ENCODE assay signal across 8 cellular contexts in genomic region chr11:86291466-86292262, GRCh38. TPM values are rescaled to one million over a fixed set of nuclear protein-coding genes. Genes with fewer than 3 reads are reported as not detected.
DNase-seq lines count a peak whose midpoint lies in the region; ATAC-seq and TF ChIP-seq lines count a peak whose summit lies in the region.

No MANE protein-coding gene starts in this region.

- intact Hi-C loops in dorsolateral prefrontal cortex (cut with DNase I): loop anchor here (5.0 to 10.0 kb wide), 3 partner anchors 349 to 437 kb away; partner anchors contain the start of gene CCDC83 (in 2 of the 2)

- H3K4me3 Mint-ChIP-seq in mesothelial cell of epicardium: no peak overlapping the region

- peaks cover 2% of the 10 kb centered on the region for H3K27me3 Mint-ChIP-seq in mesothelial cell of epicardium (ENCODE audit: low read depth)

- no peak overlapping the region for H3K4me3 ChIP-seq in dorsolateral prefrontal cortex

- no peak for ATAC-seq in HG03457 (IDR thresholded peaks at IDR 0.05; ENCODE audit: unreplicated experiment)

- DNase-seq in AML-193 (lab: John Stamatoyannopoulos, UW) (peak; percentile 35 to 64), GM19238 (ENCODE audit: insufficient read length, low spot score) (peak; percentile 13), NCI-H2171 treated with DMSO at 0.1 percent for 48 hours (lab: John Stamatoyannopoulos, UW) (peak; percentile 88), dorsolateral prefrontal cortex (peak in 5 of 10 donors; percentile 35 to 58 (median 49)), mesothelial cell of epicardium (ENCODE audit: low spot score in 2 of 2, unreplicated experiment in 2 of 2) (peak in 1 of 2 experiments; percentile 60)
- DNase-seq in activated CD4-positive, alpha-beta T cell treated with anti-CD3 and anti-CD28 coated beads for 4 hours: peak; percentile 61 to 76
- DNase-seq in stimulated activated CD8-positive, alpha-beta memory T cell treated with anti-CD3 and anti-CD28 coated beads, Interleukin-7, amount 100 ng/mL, for 24 hours (ENCODE audit: low read depth): peak; percentile 46

- H3K9me3 Mint-ChIP-seq in mesothelial cell of epicardium: peaks cover 12% of the 10 kb centered on the region

- H3K27ac ChIP-seq in dorsolateral prefrontal cortex: no peak overlapping the region

- H3K36me3 Mint-ChIP-seq in mesothelial cell of epicardium: no peaks in the 10 kb centered on the region

- no peaks in the 10 kb centered on the region for H3K27me3 ChIP-seq in dorsolateral prefrontal cortex

- TF ChIP-seq CTCF in dorsolateral prefrontal cortex (IDR thresholded peaks at IDR 0.05 in 54 of 56, conservative IDR thresholded peaks at IDR 0.05 in 2 of 56; ENCODE audit: low read depth in 1 of 56, partially characterized antibody in 56 of 56) (peak; percentile 51 to 81 (median 72)), mesothelial cell of epicardium (IDR thresholded peaks at IDR 0.05; ENCODE audit: unreplicated experiment) (peak; percentile 81)

- no peak overlapping the region for H3K27ac Mint-ChIP-seq in mesothelial cell of epicardium

- no peaks in the 10 kb centered on the region for H3K4me1 Mint-ChIP-seq in mesothelial cell of epicardium

RNA-seq across cellular contexts. Expression of gene HIKESHI, which starts 10.4 kb away (rescaled TPM):
- 10 to 100 TPM; 25.0 to 47.8 (median 34.2) TPM for total RNA-seq in dorsolateral prefrontal cortex
- 38.0 to 43.4 TPM (median 39.5 TPM) in 3 replicates for total RNA-seq in mesothelial cell of epicardium

RNA-seq across cellular contexts. Expression of gene EED, which starts 47.1 kb away (rescaled TPM):
- total RNA-seq in dorsolateral prefrontal cortex: 10 to 100 TPM; 19.7 to 40.3 (median 29.2) TPM
- 30.5 to 32.4 TPM (median 30.6 TPM) in 3 replicates for total RNA-seq in mesothelial cell of epicardium
